Comparison of ENCODE assay signal across 13 cellular contexts in the genomic region with DNA sequence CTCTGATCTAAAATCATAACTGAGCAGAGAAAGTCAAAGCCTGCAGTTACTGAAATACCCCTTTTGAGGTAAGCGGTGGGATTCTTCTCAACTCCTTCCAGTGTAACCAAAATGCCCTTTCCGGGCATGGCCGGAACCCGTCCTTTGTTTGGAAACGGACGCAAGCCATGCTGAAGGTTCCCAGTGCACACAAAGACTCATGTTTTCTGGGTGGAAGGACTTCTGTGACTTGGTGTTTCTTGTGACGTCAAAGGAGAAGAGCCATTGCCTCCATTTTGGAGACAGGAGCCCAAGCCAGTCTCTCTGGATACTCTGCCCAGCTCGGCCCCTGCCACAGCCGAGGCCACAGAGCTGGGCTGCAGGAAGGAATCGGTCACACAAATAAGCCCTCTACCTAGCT.
"Had no signal": no experiment of that assay in that cellular context is flagged by ENCODE, and none has a peak within 500 bp of the region (broad histone marks: within the 10 kb centered on the region; RNA-seq: fewer than 3 reads in every experiment).

No MANE protein-coding gene starts in this region.

- H3K27ac Mint-ChIP-seq: naive thymus-derived CD8-positive, alpha-beta T cell; type B pancreatic cell had no signal

- H3K9me3 ChIP-seq: esophagus muscularis mucosa, thyroid gland had no signal

- H3K79me2 ChIP-seq: hepatocyte had no signal

- DNase-seq: effector CD8-positive, alpha-beta T cell; head of caudate nucleus; naive thymus-derived CD8-positive, alpha-beta T cell; stimulated activated CD4-positive, alpha-beta T cell treated with anti-CD3 and anti-CD28 coated beads, Interleukin-2, amount 100 ng/mL, for 48 hours; stimulated activated naive CD4-positive, alpha-beta T cell treated with Interleukin-2 at 50 U/mL for 16 hours; thyroid gland had no signal

- H3K36me3 ChIP-seq: esophagus muscularis mucosa, thyroid gland had no signal

- H3K4me3 ChIP-seq: hepatocyte, smooth muscle cell, thyroid gland had no signal

- H3K4me2 ChIP-seq: hepatocyte, smooth muscle cell had no signal

- H3K27ac ChIP-seq: coronary artery, esophagus muscularis mucosa, hepatocyte had no signal

- H3K27me3 ChIP-seq: thyroid gland had no signal

- ATAC-seq: naive thymus-derived CD8-positive, alpha-beta T cell had no signal

- H3K4me3 Mint-ChIP-seq: naive thymus-derived CD8-positive, alpha-beta T cell; type B pancreatic cell had no signal

- FAIRE-seq: endometrium, urothelium cell line had no signal

- H2AFZ ChIP-seq: hepatocyte had no signal

- H3K36me3 Mint-ChIP-seq: naive thymus-derived CD8-positive, alpha-beta T cell; type B pancreatic cell had no signal

- H3K9me3 Mint-ChIP-seq: naive thymus-derived CD8-positive, alpha-beta T cell; type B pancreatic cell had no signal
